8 cellular contexts compared by ENCODE assay signal in the genomic region with DNA sequence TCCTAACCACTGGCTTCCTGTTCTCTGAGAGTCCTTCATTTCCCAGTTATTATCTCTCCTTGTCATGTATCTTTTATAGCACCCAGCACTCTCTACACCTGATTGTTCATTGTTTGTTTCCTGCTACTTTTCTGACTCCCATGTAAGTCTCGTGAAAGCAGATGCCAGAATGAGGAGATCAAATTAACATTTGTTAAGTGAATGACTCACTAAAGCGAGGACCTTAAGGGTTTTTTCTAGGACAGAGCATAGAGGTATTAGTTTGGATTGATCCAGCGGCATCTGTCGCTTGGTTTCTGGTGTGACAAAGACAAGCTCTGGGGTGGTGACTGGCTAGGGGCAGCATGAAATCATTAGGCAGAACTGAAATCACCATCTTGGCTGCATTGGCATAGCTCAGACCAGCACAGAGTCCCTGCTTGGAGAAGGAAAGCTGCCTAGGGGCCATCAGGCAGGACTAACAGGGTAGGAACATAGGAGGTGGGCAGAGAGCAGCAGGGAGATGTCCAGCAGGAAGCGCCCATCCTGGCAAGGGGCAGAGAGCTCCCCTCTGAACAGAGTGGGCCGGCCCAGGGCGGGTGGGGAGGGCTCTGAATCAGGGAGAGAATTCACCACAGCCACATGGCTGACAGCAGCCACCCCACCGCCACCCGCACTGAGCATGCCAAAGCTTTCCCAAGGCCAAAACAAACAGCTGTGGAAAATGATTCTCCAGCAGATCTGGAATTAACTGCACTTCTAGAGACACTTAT.
A peak's percentile ranks its signal among the peaks of the same experiment; 100 is the strongest.
DNase-seq lines count a peak whose midpoint lies in the region; ATAC-seq and TF ChIP-seq lines count a peak whose summit lies in the region.

No MANE protein-coding gene starts in this region.

- ATAC-seq in HG02759 (IDR thresholded peaks at IDR 0.05; ENCODE audit: unreplicated experiment) (no peak), HG02938 (IDR thresholded peaks at IDR 0.05; ENCODE audit: unreplicated experiment) (no peak), esophagus mucosa (no peak)
- no peak for ATAC-seq in activated CD4-positive, CD25-positive, alpha-beta regulatory T cell treated with anti-CD3 and anti-CD28 coated beads, Interleukin-2, amount 50 U/mL, for 24 hours

- no peak overlapping the region for H3K4me3 ChIP-seq in astrocyte of the cerebellum (ENCODE audit: low read depth, low read length)

- no peak for TF ChIP-seq CTCF in astrocyte of the cerebellum (IDR thresholded peaks at IDR 0.05; ENCODE audit: low read depth, low read length, missing control alignments)

- DNase-seq in DMS 273 treated with DMSO at 0.1 percent for 48 hours (lab: John Stamatoyannopoulos, UW), result peak; percentile 84
- DNase-seq in NCI-H187 (lab: John Stamatoyannopoulos, UW), result peak; percentile 24 to 48
- DNase-seq in astrocyte of the cerebellum (ENCODE audit: low read depth), result peak; percentile 52
- DNase-seq in myocyte (ENCODE audit: low read depth), result peak; percentile 96

- in situ Hi-C loops in astrocyte of the cerebellum (cut with HindIII; ENCODE audit: low sequenced_read_pairs), result no loop called here

Comparison
In these comparisons a context has a peak if more than half of its experiments do, and no peak if none do; other contexts are left out.
1. DNase-seq: peak in every context shown above with its lines; median percentile 96 in myocyte; 84 in DMS 273 treated with DMSO at 0.1 percent for 48 hours; 52 in astrocyte of the cerebellum; 36 in NCI-H187.